Comparison of ENCODE assay signal across 20 cellular contexts in the genomic region with DNA sequence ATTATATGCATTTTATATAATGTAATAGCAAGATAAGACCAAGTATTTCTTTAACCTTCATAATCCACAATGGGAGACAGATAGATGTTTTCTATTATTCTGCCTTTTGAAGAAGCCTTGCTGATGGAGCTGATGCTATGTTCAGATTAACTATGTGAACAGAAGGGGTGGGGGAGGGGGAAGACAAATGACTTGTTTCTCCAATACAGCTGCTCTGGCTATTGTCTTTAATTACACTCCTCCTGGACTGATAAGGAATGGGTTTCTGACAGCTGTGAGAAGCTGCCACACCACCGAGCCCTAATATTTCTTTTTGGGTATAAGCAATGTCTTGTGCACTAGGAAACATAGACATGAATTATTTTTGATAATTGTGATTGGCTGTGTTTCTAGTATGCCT.
DNase-seq lines count a peak whose midpoint lies in the region; ATAC-seq and TF ChIP-seq lines count a peak whose summit lies in the region.
"Had no signal": no experiment of that assay in that cellular context is flagged by ENCODE, and none has a peak within 500 bp of the region (broad histone marks: within the 10 kb centered on the region; RNA-seq: fewer than 3 reads in every experiment).

No MANE protein-coding gene starts in this region.

- intact Hi-C loops in right lobe of liver (cut with DNase I) = no loop called here

- ATAC-seq in right lobe of liver = no peak
- no peak for ATAC-seq in HG02840 (IDR thresholded peaks at IDR 0.05; ENCODE audit: low FRiP score, unreplicated experiment)
- ATAC-seq: HepG2 had no signal

- H3K4me3 ChIP-seq in WERI-Rb-1 (ENCODE audit: low read depth, low read length) = no peak overlapping the region
- no peak overlapping the region for H3K4me3 ChIP-seq in right lobe of liver
- H3K4me3 ChIP-seq: BLaER1, SJSA1 had no signal

- no peaks in the 10 kb centered on the region for H3K4me1 ChIP-seq in right lobe of liver
- H3K4me1 ChIP-seq: BLaER1, SJSA1 had no signal

- H3K36me3 ChIP-seq in WERI-Rb-1 (no peaks in the 10 kb centered on the region), right lobe of liver (no peaks in the 10 kb centered on the region)
- H3K36me3 ChIP-seq: BLaER1, SJSA1 had no signal

- H3K27me3 ChIP-seq in WERI-Rb-1 (ENCODE audit: insufficient read depth, low read depth, severe bottlenecking) = no peaks in the 10 kb centered on the region
- no peaks in the 10 kb centered on the region for H3K27me3 ChIP-seq in right lobe of liver
- H3K27me3 ChIP-seq: BLaER1, SJSA1 had no signal

- TF ChIP-seq POLR2A in right lobe of liver (IDR thresholded peaks at IDR 0.05) = no peak

- 57% methylated on average over 1 of the region's 1 CpG for WGBS in right lobe of liver (ENCODE audit: insufficient coverage, low coverage, low lambda C conversion rate, missing lambda C conversion rate)

- TF ChIP-seq CTCF in WERI-Rb-1 (IDR thresholded peaks at IDR 0.05; ENCODE audit: low read depth, low read length) (no peak), right lobe of liver (IDR thresholded peaks at IDR 0.05) (no peak)

- peak overlapping the region; percentile 23 for H3K27ac ChIP-seq in WERI-Rb-1
- no peak overlapping the region for H3K27ac ChIP-seq in right lobe of liver
- H3K27ac ChIP-seq: BLaER1, RWPE1, SJSA1 had no signal

- peak; percentile 54 for DNase-seq in NCI-H146 (lab: John Stamatoyannopoulos, UW)
- DNase-seq in NCI-H146 treated with DMSO at 0.1 percent for 48 hours (lab: John Stamatoyannopoulos, UW; ENCODE audit: unreplicated experiment) = no peak
- peak; percentile 79 for DNase-seq in NCI-H69 (lab: John Stamatoyannopoulos, UW)
- peak; percentile 77 for DNase-seq in WERI-Rb-1
- DNase-seq in right lobe of liver = no peak
- no peak for DNase-seq in effector CD4-positive, alpha-beta T cell
- DNase-seq in globus pallidus (ENCODE audit: low spot score) = no peak
- DNase-seq: 8988T; CD8-positive, alpha-beta memory T cell; H9; MM.1S; NCI-H1105 treated with DMSO at 0.1 percent for 48 hours; NCI-H2081; NCI-H446 treated with DMSO at 0.1 percent for 48 hours; NK-92 treated with Interleukin-12 subunit alpha and Interleukin-12 subunit beta, amount 100 ng/mL, for 24 hours had no signal

- H3K9me3 ChIP-seq in WERI-Rb-1 (ENCODE audit: severe bottlenecking) (no peaks in the 10 kb centered on the region), right lobe of liver (no peaks in the 10 kb centered on the region)
- H3K9me3 ChIP-seq: BLaER1, SJSA1 had no signal

Comparison
In these comparisons a context has a peak if more than half of its experiments do, and no peak if none do; other contexts are left out.
1. DNase-seq: peak in NCI-H146 (single experiment), NCI-H69 (single experiment) and WERI-Rb-1 (single experiment); none in NCI-H146 treated with DMSO at 0.1 percent for 48 hours (single experiment), right lobe of liver (0 of 3), effector CD4-positive, alpha-beta T cell (single experiment) and globus pallidus (single experiment).